In the genomic region with DNA sequence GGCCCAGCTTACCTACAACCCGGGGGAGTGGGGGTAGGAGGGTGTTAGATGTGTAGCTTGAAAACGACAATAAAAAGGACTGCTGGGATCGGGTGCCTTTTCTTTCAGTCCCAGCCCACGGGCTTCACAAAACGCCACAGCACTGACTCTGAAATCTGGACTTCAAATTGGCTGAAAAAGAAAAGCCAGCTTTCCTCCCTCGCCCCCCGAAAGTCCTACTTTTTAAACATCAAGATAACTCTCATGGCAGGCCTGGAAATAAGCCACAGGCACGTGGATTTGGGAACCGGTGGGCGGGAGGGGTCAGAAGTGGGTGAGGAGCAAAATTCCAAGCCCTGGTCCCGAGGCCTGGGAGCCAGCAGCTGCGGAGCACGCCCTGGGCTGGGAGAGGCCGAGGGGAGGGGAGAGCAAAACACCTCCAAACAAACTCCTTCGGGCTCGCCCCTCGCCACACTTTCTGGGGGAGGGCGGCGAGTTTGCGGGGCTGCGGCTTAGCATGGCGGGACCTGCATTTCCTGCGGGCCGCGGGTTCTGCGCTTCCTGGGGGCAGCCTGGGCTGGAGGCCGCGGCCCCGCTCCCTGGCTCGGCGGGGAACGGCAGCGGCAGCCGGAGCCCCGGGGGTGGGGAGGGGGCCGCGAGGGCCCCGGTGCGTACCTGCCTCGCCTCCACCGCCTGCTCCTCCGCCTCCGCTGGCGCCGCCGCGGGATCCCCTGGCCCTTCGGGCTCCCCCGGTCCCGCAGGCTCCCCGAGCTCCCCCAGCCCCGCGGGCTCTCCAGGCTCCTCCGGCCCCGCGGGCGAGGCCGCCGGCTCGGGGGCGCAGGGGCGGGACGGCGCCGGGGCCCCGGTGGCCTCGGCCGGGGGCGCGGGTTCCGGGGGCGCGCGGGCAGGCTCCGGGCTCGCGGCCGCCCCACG, we compare ENCODE assay signal across 6 cellular contexts. TPM values are rescaled to one million over a fixed set of nuclear protein-coding genes. Genes with fewer than 3 reads are reported as not detected.
DNase-seq lines count a peak whose midpoint lies in the region; ATAC-seq and TF ChIP-seq lines count a peak whose summit lies in the region.
"Not testable (repeated sequence)": the region's sequence is repeated elsewhere in the genome, so short reads cannot be mapped to it uniquely, and the experiment has no call there.

No MANE protein-coding gene starts in this region.

- H3K4me3 Mint-ChIP-seq in T-helper 2 cell treated with Interferon-gamma antibody and Interleukin-4, amounts not matched to agents 5 μg/mL and 100 μg/mL, for 36 hours: peak overlapping the region; percentile 73
- H3K4me3 Mint-ChIP-seq in central memory CD8-positive, alpha-beta T cell: peak overlapping the region; percentile 72

- ATAC-seq in HG02642 (IDR thresholded peaks at IDR 0.05; ENCODE audit: poor library complexity, unreplicated experiment): peak; percentile 28
- not testable (repeated sequence) for ATAC-seq in central memory CD8-positive, alpha-beta T cell (replicated peaks; ENCODE audit: extremely low read depth, poor library complexity, severe bottlenecking)
- peak; percentile 20 for ATAC-seq in omental fat pad (ENCODE audit: low FRiP score)

- not testable (repeated sequence) for TF ChIP-seq CTCF in omental fat pad (IDR thresholded peaks at IDR 0.05)
- peak in 1 of 4 experiments; percentile 8 for TF ChIP-seq CTCF in uterus (IDR thresholded peaks at IDR 0.05)

- peaks cover 26% of the 10 kb centered on the region for H3K4me1 Mint-ChIP-seq in T-helper 2 cell treated with Interferon-gamma antibody and Interleukin-4, amounts not matched to agents 5 μg/mL and 100 μg/mL, for 36 hours (ENCODE audit: low read depth)
- H3K4me1 Mint-ChIP-seq in central memory CD8-positive, alpha-beta T cell: peaks cover 24% of the 10 kb centered on the region

- peak overlapping the region; percentile 85 to 96 for H3K27ac ChIP-seq in uterus

- H3K4me3 ChIP-seq in iPS-11a (ENCODE audit: low read depth, low read length): peak overlapping the region; percentile 34
- H3K4me3 ChIP-seq in uterus: peak overlapping the region; percentile 61 to 77

- H3K27me3 Mint-ChIP-seq in T-helper 2 cell treated with Interferon-gamma antibody and Interleukin-4, amounts not matched to agents 5 μg/mL and 100 μg/mL, for 36 hours (ENCODE audit: low read depth): peaks cover 11% of the 10 kb centered on the region
- H3K27me3 Mint-ChIP-seq in central memory CD8-positive, alpha-beta T cell: not testable (repeated sequence)

- not testable (repeated sequence) for H3K9me3 Mint-ChIP-seq in T-helper 2 cell treated with Interferon-gamma antibody and Interleukin-4, amounts not matched to agents 5 μg/mL and 100 μg/mL, for 36 hours; central memory CD8-positive, alpha-beta T cell

- intact Hi-C loops in uterus (cut with DNase I; ENCODE audit: low total_unique reads): loop anchor here (10.0 kb wide), 1 partner anchor 155 kb away; no protein-coding TSS in a partner anchor

- H3K9me3 ChIP-seq in uterus: not testable (repeated sequence)

- peaks cover 19% of the 10 kb centered on the region for H3K36me3 Mint-ChIP-seq in T-helper 2 cell treated with Interferon-gamma antibody and Interleukin-4, amounts not matched to agents 5 μg/mL and 100 μg/mL, for 36 hours (ENCODE audit: low read depth)
- H3K36me3 Mint-ChIP-seq in central memory CD8-positive, alpha-beta T cell (ENCODE audit: insufficient read depth): peaks cover 13% of the 10 kb centered on the region

- H3K27me3 ChIP-seq in uterus: not testable (repeated sequence)

- peaks cover 0 to 10% of the 10 kb centered on the region in 2 donors for H3K4me1 ChIP-seq in uterus

- H3K27ac Mint-ChIP-seq in T-helper 2 cell treated with Interferon-gamma antibody and Interleukin-4, amounts not matched to agents 5 μg/mL and 100 μg/mL, for 36 hours; central memory CD8-positive, alpha-beta T cell (ENCODE audit: low read depth): not testable (repeated sequence)

- DNase-seq in T-helper 2 cell treated with Interferon-gamma antibody and Interleukin-4, amounts not matched to agents 5 μg/mL and 100 μg/mL, for 36 hours (ENCODE audit: low spot score); central memory CD8-positive, alpha-beta T cell (ENCODE audit: low spot score in 2 of 2); omental fat pad (ENCODE audit: low spot score): not testable (repeated sequence)
- peak; percentile 40 to 50 for DNase-seq in uterus

- H3K36me3 ChIP-seq in uterus: not testable (repeated sequence)

- peak in 1 of 2 donors; percentile 20 for TF ChIP-seq POLR2A in uterus (IDR thresholded peaks at IDR 0.05)

RNA-seq across cellular contexts. Expression of gene MXRA7, which starts 0.6 kb away (rescaled TPM):
- 100 to 1,000 TPM; 150 to 231 (median 194) TPM for total RNA-seq in omental fat pad
- 100 to 1,000 TPM; 174 to 250 (median 197) TPM for total RNA-seq in uterus

RNA-seq across cellular contexts. Expression of gene JMJD6, which starts 16.2 kb away (rescaled TPM):
- total RNA-seq in omental fat pad (10 to 100 TPM; 17.7 to 40.4 (median 30.4) TPM), uterus (10 to 100 TPM in 3 of 4 donors, 1 to 10 TPM in 1; 5.9 to 40.8 (median 21.2) TPM)

RNA-seq across cellular contexts. Expression of gene METTL23, which starts 16.4 kb away (rescaled TPM):
- 10 to 100 TPM; 13.6 to 30.2 (median 26.9) TPM for total RNA-seq in omental fat pad
- 10 to 100 TPM; 13.8 to 32.5 (median 21.6) TPM for total RNA-seq in uterus

RNA-seq across cellular contexts. Expression of gene SRSF2, which starts 26.9 kb away (rescaled TPM):
- 100 to 1,000 TPM; 208 to 463 (median 244) TPM for total RNA-seq in omental fat pad
- 100 to 1,000 TPM; 127 to 753 (median 167) TPM for total RNA-seq in uterus

RNA-seq across cellular contexts. Expression of gene MFSD11, which starts 27.7 kb away (rescaled TPM):
- total RNA-seq in omental fat pad: 10 to 100 TPM; 17.9 to 38.9 (median 26.3) TPM
- 10 to 100 TPM; 32.0 to 69.2 (median 45.2) TPM for total RNA-seq in uterus
